Comparison of ENCODE assay signal across 8 cellular contexts in the genomic region with DNA sequence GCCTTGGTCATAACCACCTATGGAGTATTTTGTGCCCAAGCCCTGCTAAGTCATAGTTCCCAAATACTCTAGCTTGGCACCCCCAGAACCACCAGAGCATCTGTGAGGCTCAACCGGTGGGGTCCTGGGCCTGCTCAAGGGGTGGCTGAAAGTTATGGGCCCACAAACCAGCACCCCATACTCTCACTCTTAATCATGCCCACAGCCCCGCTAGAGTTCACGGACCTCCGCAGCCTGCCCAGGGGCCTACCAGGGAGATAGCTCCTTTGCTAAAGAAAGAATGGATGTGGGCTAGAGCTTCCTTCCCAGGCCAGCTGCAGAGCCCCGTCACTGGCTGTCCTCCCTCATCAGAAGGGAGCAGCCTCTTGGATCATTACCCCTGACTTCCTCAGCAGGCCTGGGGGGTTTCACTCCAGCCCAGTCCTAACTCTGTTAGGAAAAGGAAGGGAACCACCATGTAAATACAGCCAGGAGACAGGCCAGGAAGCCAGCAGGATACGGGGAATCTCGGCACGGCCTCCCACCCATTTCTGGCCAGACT. TPM values are rescaled to one million over a fixed set of nuclear protein-coding genes. Genes with fewer than 3 reads are reported as not detected.
DNase-seq lines count a peak whose midpoint lies in the region; ATAC-seq and TF ChIP-seq lines count a peak whose summit lies in the region.

No MANE protein-coding gene starts in this region.

- H3K36me3 Mint-ChIP-seq in CD8-positive, alpha-beta memory T cell = peaks cover 0 to 11% (median 1%) of the 10 kb centered on the region in 3 donors
- no peaks in the 10 kb centered on the region for H3K36me3 Mint-ChIP-seq in osteocyte (ENCODE audit: unreplicated experiment)

- ATAC-seq in RWPE2 (ENCODE audit: low read depth) (no peak), GM18519 (IDR thresholded peaks at IDR 0.05; ENCODE audit: low FRiP score, unreplicated experiment) (no peak)

- peak overlapping the region; percentile 89 to 95 (median 93) for H3K4me3 Mint-ChIP-seq in CD8-positive, alpha-beta memory T cell
- H3K4me3 Mint-ChIP-seq in osteocyte (ENCODE audit: unreplicated experiment) = peak overlapping the region; percentile 84

- peak overlapping the region; percentile 74 for H3K4me3 ChIP-seq in CD8-positive, alpha-beta memory T cell (ENCODE audit: low read length)
- H3K4me3 ChIP-seq in RWPE2 (ENCODE audit: severe bottlenecking) (peak overlapping the region; percentile 79), epithelial cell of esophagus (ENCODE audit: low read length) (peak overlapping the region; percentile 74)

- CTCF ChIA-PET in CD8-positive, alpha-beta memory T cell (lab: Charles Lee) = interaction anchor here (0.8 to 26.2 kb wide), 5 partner anchors 11 to 191 kb away, joined by 3 to 436 read pairs (median 3); no protein-coding TSS in a partner anchor

- POLR2A ChIA-PET in CD8-positive, alpha-beta memory T cell (lab: Charles Lee) = interaction anchor here (0.6 to 2.0 kb wide), 6 partner anchors 16 to 28 kb away, joined by 3 to 18 read pairs (median 3); partner anchors contain the start of genes ABHD15 and TP53I13

- H3K9me3 Mint-ChIP-seq in CD8-positive, alpha-beta memory T cell = no peaks in the 10 kb centered on the region
- H3K9me3 Mint-ChIP-seq in osteocyte (ENCODE audit: unreplicated experiment) = no peaks in the 10 kb centered on the region

- H3K4me1 Mint-ChIP-seq in CD8-positive, alpha-beta memory T cell = peaks cover 59 to 83% (median 68%) of the 10 kb centered on the region in 3 donors
- peaks cover 72% of the 10 kb centered on the region for H3K4me1 Mint-ChIP-seq in osteocyte (ENCODE audit: unreplicated experiment)

- H3K27ac Mint-ChIP-seq in CD8-positive, alpha-beta memory T cell = peak overlapping the region; percentile 83 to 97 (median 96)
- peak overlapping the region; percentile 86 for H3K27ac Mint-ChIP-seq in osteocyte (ENCODE audit: unreplicated experiment)

- no peaks in the 10 kb centered on the region for H3K36me3 ChIP-seq in CD8-positive, alpha-beta memory T cell (ENCODE audit: insufficient read depth, low read length)
- H3K36me3 ChIP-seq in RWPE2 (ENCODE audit: low read depth) = peaks cover 2% of the 10 kb centered on the region

- H3K27me3 ChIP-seq in CD8-positive, alpha-beta memory T cell (ENCODE audit: insufficient read depth, low read length, poor library complexity, severe bottlenecking) = no peaks in the 10 kb centered on the region
- no peaks in the 10 kb centered on the region for H3K27me3 ChIP-seq in RWPE2 (ENCODE audit: insufficient read depth, poor library complexity, severe bottlenecking)

- H3K9me3 ChIP-seq in CD8-positive, alpha-beta memory T cell (ENCODE audit: low read length) = no peaks in the 10 kb centered on the region
- H3K9me3 ChIP-seq in RWPE2 (ENCODE audit: severe bottlenecking) = peaks cover 3% of the 10 kb centered on the region

- TF ChIP-seq CTCF in RWPE2 (IDR thresholded peaks at IDR 0.05; ENCODE audit: poor library complexity, severe bottlenecking) = no peak
- no peak for TF ChIP-seq CTCF in epithelial cell of esophagus (IDR thresholded peaks at IDR 0.05; ENCODE audit: insufficient read depth, low read depth, low read length, missing control alignments)
- TF ChIP-seq CTCF in osteocyte (IDR thresholded peaks at IDR 0.05) = no peak

- peaks cover 75% of the 10 kb centered on the region for H3K4me1 ChIP-seq in CD8-positive, alpha-beta memory T cell (ENCODE audit: insufficient read depth, low read length)
- peaks cover 56% of the 10 kb centered on the region for H3K4me1 ChIP-seq in RWPE2 (ENCODE audit: insufficient read depth, poor library complexity, severe bottlenecking)

- peak overlapping the region; percentile 47 for H3K27ac ChIP-seq in CD8-positive, alpha-beta memory T cell (ENCODE audit: low read depth, low read length)
- H3K27ac ChIP-seq in RWPE2 (ENCODE audit: poor library complexity, severe bottlenecking) = peak overlapping the region; percentile 80

- no peak for DNase-seq in CD8-positive, alpha-beta memory T cell
- DNase-seq in RWPE2 (ENCODE audit: low spot score) (no peak), epithelial cell of esophagus (ENCODE audit: low read depth) (no peak), osteocyte (ENCODE audit: extremely low spot score, unreplicated experiment) (no peak), EL (no peak), SIG-M5 treated with dmso at 0.1 percent for 504 hours (lab: John Stamatoyannopoulos, UW; ENCODE audit: unreplicated experiment) (no peak)
- no peak for DNase-seq in NK-92 treated with Interleukin-12 subunit alpha and Interleukin-12 subunit beta, amount 100 ng/mL, for 24 hours (lab: John Stamatoyannopoulos, UW)

- H3K27me3 Mint-ChIP-seq in CD8-positive, alpha-beta memory T cell = no peaks in the 10 kb centered on the region
- no peaks in the 10 kb centered on the region for H3K27me3 Mint-ChIP-seq in osteocyte (ENCODE audit: unreplicated experiment)

RNA-seq across cellular contexts. Expression of gene GIT1, which starts 1.4 kb away (rescaled TPM):
- total RNA-seq in CD8-positive, alpha-beta memory T cell = 10 to 100 TPM; 69.7 to 69.8 TPM
- polyA plus RNA-seq in CD8-positive, alpha-beta memory T cell = 25.7 TPM
- total RNA-seq in osteocyte = 48.2 and 50.7 TPM in 2 replicates

RNA-seq across cellular contexts. Expression of gene ANKRD13B, which starts 4.8 kb away (rescaled TPM):
- total RNA-seq in CD8-positive, alpha-beta memory T cell = 10 to 100 TPM; 20.8 to 21.8 TPM
- polyA plus RNA-seq in CD8-positive, alpha-beta memory T cell = 0.35 TPM
- 33.1 and 36.1 TPM in 2 replicates for total RNA-seq in osteocyte

RNA-seq across cellular contexts. Expression of gene TP53I13, which starts 19.6 kb away (rescaled TPM):
- 10 to 100 TPM; 71.3 to 75.5 TPM for total RNA-seq in CD8-positive, alpha-beta memory T cell
- 33.1 TPM for polyA plus RNA-seq in CD8-positive, alpha-beta memory T cell
- 42.0 and 43.1 TPM in 2 replicates for total RNA-seq in osteocyte

RNA-seq across cellular contexts. Expression of gene ABHD15, which starts 21.2 kb away (rescaled TPM):
- 10 to 100 TPM; 18.3 to 19.3 TPM for total RNA-seq in CD8-positive, alpha-beta memory T cell
- polyA plus RNA-seq in CD8-positive, alpha-beta memory T cell = 22.6 TPM
- total RNA-seq in osteocyte = 11.7 and 12.8 TPM in 2 replicates

RNA-seq across cellular contexts. Expression of gene CORO6, which starts 34.6 kb away (rescaled TPM):
- 1 to 10 TPM; 2.5 to 2.9 TPM for total RNA-seq in CD8-positive, alpha-beta memory T cell
- polyA plus RNA-seq in CD8-positive, alpha-beta memory T cell = 0.17 TPM
- 4.8 and 7.1 TPM in 2 replicates for total RNA-seq in osteocyte
